20 cellular contexts compared by ENCODE assay signal in genomic region chrY:13233118-13233517, GRCh38.
DNase-seq lines count a peak whose midpoint lies in the region; ATAC-seq and TF ChIP-seq lines count a peak whose summit lies in the region.
"Had no signal": no experiment of that assay in that cellular context is flagged by ENCODE, and none has a peak within 500 bp of the region (broad histone marks: within the 10 kb centered on the region; RNA-seq: fewer than 3 reads in every experiment).

No MANE protein-coding gene starts in this region.

- 33 to 52% methylated on average over 1 of the region's 1 CpG for WGBS in heart right ventricle, 2 donors
- WGBS in lower leg skin, 2 donors = 100% methylated on average over 1 of the region's 1 CpG; no CpG with 5 or more reads in 1 of the 2 donors

- intact Hi-C loops in heart right ventricle (cut with DNase I) (no loop called here), lower leg skin (cut with DNase I; ENCODE audit: low total_unique reads) (no loop called here)

- peak overlapping the region; percentile 74 for H3K27ac Mint-ChIP-seq in central memory CD8-positive, alpha-beta T cell (ENCODE audit: low read depth)
- H3K27ac Mint-ChIP-seq: CD4-positive, alpha-beta T cell; HFFc6 had no signal

- H3K4me1 ChIP-seq in heart right ventricle (peaks cover 0 to 15% (median 0%) of the 10 kb centered on the region in 9 donors), right atrium auricular region (no peaks in the 10 kb centered on the region)
- H3K4me1 ChIP-seq: BE2C, Caco-2 had no signal

- peaks cover 35% of the 10 kb centered on the region for H3K9me3 Mint-ChIP-seq in central memory CD8-positive, alpha-beta T cell

- no peaks in the 10 kb centered on the region for H3K27me3 Mint-ChIP-seq in central memory CD8-positive, alpha-beta T cell
- H3K27me3 Mint-ChIP-seq: CD4-positive, alpha-beta T cell had no signal

- ATAC-seq in heart right ventricle (peak in 5 of 8 donors; percentile 25 to 89 (median 80)), HG03520 (IDR thresholded peaks at IDR 0.05; ENCODE audit: unreplicated experiment) (no peak)
- ATAC-seq in central memory CD8-positive, alpha-beta T cell (replicated peaks; ENCODE audit: extremely low read depth, poor library complexity, severe bottlenecking) = no peak
- ATAC-seq: HCT116 had no signal

- peaks cover 24% of the 10 kb centered on the region for H3K4me1 Mint-ChIP-seq in central memory CD8-positive, alpha-beta T cell

- H3K36me3 ChIP-seq in heart right ventricle (peaks cover 0 to 3% (median 0%) of the 10 kb centered on the region in 9 donors), right atrium auricular region (no peaks in the 10 kb centered on the region)
- H3K36me3 ChIP-seq: BE2C had no signal

- no peaks in the 10 kb centered on the region for H3K27me3 ChIP-seq in heart right ventricle
- H3K27me3 ChIP-seq in right atrium auricular region = no peaks in the 10 kb centered on the region
- H3K27me3 ChIP-seq: BE2C had no signal

- TF ChIP-seq CTCF in heart right ventricle (IDR thresholded peaks at IDR 0.05) (no peak), right atrium auricular region (IDR thresholded peaks at IDR 0.05) (no peak), lower leg skin (IDR thresholded peaks at IDR 0.05) (no peak)

- peak overlapping the region; percentile 23 for H3K4me3 Mint-ChIP-seq in central memory CD8-positive, alpha-beta T cell
- H3K4me3 Mint-ChIP-seq: CD4-positive, alpha-beta T cell; HFFc6 had no signal

- H3K9me3 ChIP-seq in heart right ventricle = peaks cover 0 to 5% (median 0%) of the 10 kb centered on the region in 11 donors
- H3K9me3 ChIP-seq in right atrium auricular region = no peaks in the 10 kb centered on the region
- H3K9me3 ChIP-seq: BE2C, Caco-2 had no signal

- DNase-seq in heart right ventricle (no peak), right atrium auricular region (ENCODE audit: low spot score) (no peak), myocyte (ENCODE audit: low read depth) (peak; percentile 3), lower leg skin (ENCODE audit: low spot score in 2 of 2) (no peak)
- no peak for DNase-seq in central memory CD8-positive, alpha-beta T cell (ENCODE audit: low spot score in 2 of 2)
- no peak for DNase-seq in stimulated activated CD4-positive, alpha-beta T cell treated with anti-CD3 and anti-CD28 coated beads, Interleukin-4, amount 100 ng/mL, for 24 hours
- DNase-seq: ACHN; BE2C; C1 segment of cervical spinal cord; Caco-2; CD4-positive, alpha-beta T cell; DMS153; DMS79; GDM1; GOT3; H7; HFFc6; IMR-90 had no signal

- H3K36me3 Mint-ChIP-seq in central memory CD8-positive, alpha-beta T cell (ENCODE audit: insufficient read depth) = peaks cover 18% of the 10 kb centered on the region

- H3K4me3 ChIP-seq in heart right ventricle = no peak overlapping the region
- H3K4me3 ChIP-seq in right atrium auricular region = no peak overlapping the region
- H3K4me3 ChIP-seq in lower leg skin (ENCODE audit: low read depth, poor library complexity, severe bottlenecking) = no peak overlapping the region

- TF ChIP-seq POLR2A in lower leg skin (IDR thresholded peaks at IDR 0.05) = no peak

- H3K27ac ChIP-seq in heart right ventricle (peak overlapping the region in 5 of 10 donors; percentile 64 to 72 (median 66)), right atrium auricular region (no peak overlapping the region)

Comparison
In these comparisons a context has a peak if more than half of its experiments do, and no peak if none do; other contexts are left out.
1. ATAC-seq: peak in heart right ventricle (5 of 8); none in central memory CD8-positive, alpha-beta T cell (single experiment) and HG03520 (single experiment).